10 cellular contexts compared by ENCODE assay signal in genomic region chr5:81755320-81755719, GRCh38. TPM values are rescaled to one million over a fixed set of nuclear protein-coding genes. Genes with fewer than 3 reads are reported as not detected.
DNase-seq lines count a peak whose midpoint lies in the region; ATAC-seq and TF ChIP-seq lines count a peak whose summit lies in the region.
"Had no signal": no experiment of that assay in that cellular context is flagged by ENCODE, and none has a peak within 500 bp of the region (broad histone marks: within the 10 kb centered on the region; RNA-seq: fewer than 3 reads in every experiment).

No MANE protein-coding gene starts in this region.

- DNase-seq in left cardiac atrium = peak; percentile 40
- no peak for DNase-seq in Right ventricle myocardium inferior (ENCODE audit: missing footprints)
- DNase-seq in chondrocyte (ENCODE audit: low spot score) = no peak
- peak; percentile 89 for DNase-seq in mesenchymal stem cell
- no peak for DNase-seq in SKM-1 (lab: John Stamatoyannopoulos, UW; ENCODE audit: unreplicated experiment)
- DNase-seq in NCI-H2081 (lab: John Stamatoyannopoulos, UW) = no peak
- DNase-seq in activated CD4-positive, alpha-beta T cell treated with anti-CD3 and anti-CD28 coated beads for 48 hours = no peak
- DNase-seq in activated T-helper 2 cell treated with anti-CD3 and anti-CD28 coated beads, Interferon-gamma antibody, Interleukin-2, Interleukin-4, amounts not matched to agents 10 μg/mL and 5 μg/mL and 100 μg/mL, durations not matched to agents 14 hours and 24 hours and 36 hours (ENCODE audit: low spot score) = no peak

- H3K4me3 Mint-ChIP-seq in chondrocyte (ENCODE audit: unreplicated experiment) = no peak overlapping the region
- H3K4me3 Mint-ChIP-seq in activated T-helper 2 cell treated with anti-CD3 and anti-CD28 coated beads, Interferon-gamma antibody, Interleukin-2, Interleukin-4, amounts not matched to agents 10 μg/mL and 5 μg/mL and 100 μg/mL, durations not matched to agents 14 hours and 24 hours and 36 hours (ENCODE audit: low read depth) = no peak overlapping the region
- H3K4me3 Mint-ChIP-seq: neural crest cell had no signal

- H3K9me3 ChIP-seq in mesenchymal stem cell (ENCODE audit: control insufficient read depth, low read length) = no peaks in the 10 kb centered on the region

- H3K4me2 ChIP-seq in mesenchymal stem cell (ENCODE audit: low read length, poor library complexity, severe bottlenecking) = no peak overlapping the region

- no peak overlapping the region for H2BK120ac ChIP-seq in mesenchymal stem cell (ENCODE audit: low read depth, low read length)

- intact Hi-C loops in left cardiac atrium (cut with DNase I) (loop anchor here in 1 of 2 donors (10.0 kb wide), 2 partner anchors 219 to 409 kb away; partner anchors contain the start of gene ATG10), Right ventricle myocardium inferior (cut with DNase I) (loop anchor here (10.0 kb wide), 2 partner anchors 331 to 409 kb away; no protein-coding TSS in a partner anchor)
- intact Hi-C loops in activated T-helper 2 cell treated with anti-CD3 and anti-CD28 coated beads, Interferon-gamma antibody, Interleukin-2, Interleukin-4, amounts not matched to agents 10 μg/mL and 5 μg/mL and 100 μg/mL, durations not matched to agents 14 hours and 24 hours and 36 hours (cut with micrococcal nuclease) = no loop called here

- peaks cover 51% of the 10 kb centered on the region for H3K4me1 Mint-ChIP-seq in chondrocyte (ENCODE audit: low read depth)
- H3K4me1 Mint-ChIP-seq in activated T-helper 2 cell treated with anti-CD3 and anti-CD28 coated beads, Interferon-gamma antibody, Interleukin-2, Interleukin-4, amounts not matched to agents 10 μg/mL and 5 μg/mL and 100 μg/mL, durations not matched to agents 14 hours and 24 hours and 36 hours (ENCODE audit: low read depth) = peaks cover 20% of the 10 kb centered on the region

- H3K23ac ChIP-seq in mesenchymal stem cell (ENCODE audit: low read length in 2 of 2) = no peak overlapping the region

- ATAC-seq in left cardiac atrium (no peak), Right ventricle myocardium inferior (no peak)

- H2BK5ac ChIP-seq in mesenchymal stem cell (ENCODE audit: low read depth, low read length, poor library complexity, severe bottlenecking) = no peak overlapping the region

- H2AK5ac ChIP-seq in mesenchymal stem cell (ENCODE audit: low read length, severe bottlenecking) = no peak overlapping the region

- no peak overlapping the region for H3K18ac ChIP-seq in mesenchymal stem cell (ENCODE audit: low read depth in 1 of 2, low read length in 2 of 2)

- H3K27me3 ChIP-seq in mesenchymal stem cell (ENCODE audit: control insufficient read depth in 1 of 2, insufficient read depth in 1 of 2, low read length in 2 of 2) = no peaks in the 10 kb centered on the region

- H3K4ac ChIP-seq in mesenchymal stem cell (ENCODE audit: low read depth in 1 of 2, low read length in 2 of 2) = no peak overlapping the region

- peak overlapping the region; percentile 92 for H3K27ac Mint-ChIP-seq in chondrocyte (ENCODE audit: unreplicated experiment)
- H3K27ac Mint-ChIP-seq in activated T-helper 2 cell treated with anti-CD3 and anti-CD28 coated beads, Interferon-gamma antibody, Interleukin-2, Interleukin-4, amounts not matched to agents 10 μg/mL and 5 μg/mL and 100 μg/mL, durations not matched to agents 14 hours and 24 hours and 36 hours = no peak overlapping the region

- H3K27ac ChIP-seq in mesenchymal stem cell (ENCODE audit: low read length, poor library complexity, severe bottlenecking) = peak overlapping the region; percentile 62
- H3K27ac ChIP-seq: C4-2B had no signal

- no peak overlapping the region for H3K4me3 ChIP-seq in mesenchymal stem cell (ENCODE audit: insufficient read depth in 1 of 2, low read depth in 1 of 2, low read length in 2 of 2)

- H3K27me3 Mint-ChIP-seq in chondrocyte (ENCODE audit: low read depth) = no peaks in the 10 kb centered on the region
- peaks cover 18% of the 10 kb centered on the region for H3K27me3 Mint-ChIP-seq in activated T-helper 2 cell treated with anti-CD3 and anti-CD28 coated beads, Interferon-gamma antibody, Interleukin-2, Interleukin-4, amounts not matched to agents 10 μg/mL and 5 μg/mL and 100 μg/mL, durations not matched to agents 14 hours and 24 hours and 36 hours (ENCODE audit: low read depth)

- no peak for TF ChIP-seq CTCF in chondrocyte (IDR thresholded peaks at IDR 0.05)

- H3K9ac ChIP-seq in mesenchymal stem cell (ENCODE audit: low read length) = peak overlapping the region; percentile 20

- H2BK12ac ChIP-seq in mesenchymal stem cell (ENCODE audit: low read length in 2 of 2) = no peak overlapping the region

- H3K79me1 ChIP-seq in mesenchymal stem cell (replicated peaks; ENCODE audit: low read length, poor library complexity, severe bottlenecking) = no peaks in the 10 kb centered on the region

- H3K36me3 Mint-ChIP-seq in chondrocyte (ENCODE audit: low read depth) = peaks cover 2% of the 10 kb centered on the region
- H3K36me3 Mint-ChIP-seq in activated T-helper 2 cell treated with anti-CD3 and anti-CD28 coated beads, Interferon-gamma antibody, Interleukin-2, Interleukin-4, amounts not matched to agents 10 μg/mL and 5 μg/mL and 100 μg/mL, durations not matched to agents 14 hours and 24 hours and 36 hours (ENCODE audit: low read depth) = no peaks in the 10 kb centered on the region

- no peak overlapping the region for H2BK15ac ChIP-seq in mesenchymal stem cell (ENCODE audit: low read depth, poor library complexity, severe bottlenecking)

- H4K91ac ChIP-seq in mesenchymal stem cell (ENCODE audit: low read length) = no peak overlapping the region

- H3K36me3 ChIP-seq in mesenchymal stem cell (ENCODE audit: control insufficient read depth in 1 of 2, insufficient read depth in 2 of 2, low read depth in 1 of 2, low read length in 2 of 2) = no peaks in the 10 kb centered on the region

- H3K9me3 Mint-ChIP-seq in chondrocyte (ENCODE audit: low read depth) = no peaks in the 10 kb centered on the region
- no peaks in the 10 kb centered on the region for H3K9me3 Mint-ChIP-seq in activated T-helper 2 cell treated with anti-CD3 and anti-CD28 coated beads, Interferon-gamma antibody, Interleukin-2, Interleukin-4, amounts not matched to agents 10 μg/mL and 5 μg/mL and 100 μg/mL, durations not matched to agents 14 hours and 24 hours and 36 hours
- H3K9me3 Mint-ChIP-seq: neural crest cell had no signal

- peaks cover 4% of the 10 kb centered on the region for H3K4me1 ChIP-seq in mesenchymal stem cell (ENCODE audit: control insufficient read depth, insufficient read depth, low read depth, low read length)

- no peak overlapping the region for H3K14ac ChIP-seq in mesenchymal stem cell (ENCODE audit: low read length in 2 of 2)

- H2AFZ ChIP-seq in mesenchymal stem cell (ENCODE audit: low read depth, low read length) = no peak overlapping the region

- H4K8ac ChIP-seq in mesenchymal stem cell (ENCODE audit: low read length) = no peak overlapping the region

- WGBS in mesenchymal stem cell = 0% methylated on average over 2 of the region's 2 CpGs

RNA-seq across cellular contexts. Expression of gene SSBP2, which starts 4.4 kb away (rescaled TPM):
- total RNA-seq in left cardiac atrium (10 to 100 TPM; 37.7 to 46.9 TPM), Right ventricle myocardium inferior (55.4 TPM), chondrocyte (47.9 to 61.4 TPM (median 52.0 TPM) in 3 replicates)
- polyA plus RNA-seq in mesenchymal stem cell (2013, experiment 1 of 2) = 18.3 TPM
- 17.5 TPM for polyA plus RNA-seq in mesenchymal stem cell (2013, experiment 2 of 2)
- total RNA-seq in activated T-helper 2 cell treated with anti-CD3 and anti-CD28 coated beads, Interferon-gamma antibody, Interleukin-2, Interleukin-4, amounts not matched to agents 10 μg/mL and 5 μg/mL and 100 μg/mL, durations not matched to agents 14 hours and 24 hours and 36 hours = 24.3 and 29.5 TPM in 2 replicates

Comparison
In these comparisons a context has a peak if more than half of its experiments do, and no peak if none do; other contexts are left out.
1. DNase-seq: peak in left cardiac atrium (single experiment) and mesenchymal stem cell (single experiment); none in Right ventricle myocardium inferior (single experiment), chondrocyte (single experiment), SKM-1 (single experiment), NCI-H2081 (0 of 2), activated CD4-positive, alpha-beta T cell treated with anti-CD3 and anti-CD28 coated beads for 48 hours (single experiment) and activated T-helper 2 cell treated with anti-CD3 and anti-CD28 coated beads, Interferon-gamma antibody, Interleukin-2, Interleukin-4, amounts not matched to agents 10 μg/mL and 5 μg/mL and 100 μg/mL, durations not matched to agents 14 hours and 24 hours and 36 hours (single experiment).